ENCODE assay signal across 8 cellular contexts in the genomic region with DNA sequence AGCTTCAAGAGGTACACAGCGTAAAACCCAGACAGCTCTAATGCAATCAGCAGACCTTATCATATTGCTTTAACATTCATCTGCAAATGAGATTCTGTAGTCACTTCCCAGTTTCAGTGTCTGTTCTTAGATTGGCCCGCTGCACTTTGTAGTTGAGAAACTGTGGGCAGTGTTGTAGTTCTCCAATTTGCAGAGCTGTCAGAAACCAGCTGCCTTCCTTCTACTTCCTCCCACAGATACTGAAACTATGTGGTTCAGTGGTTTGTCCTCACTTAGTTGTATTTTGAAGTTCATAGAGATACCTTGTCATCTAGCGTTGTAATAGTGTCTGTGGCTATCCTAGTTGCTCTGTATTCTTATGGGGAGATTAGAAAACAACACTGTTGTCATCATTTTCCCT. TPM values are rescaled to one million over a fixed set of nuclear protein-coding genes. Genes with fewer than 3 reads are reported as not detected.
DNase-seq lines count a peak whose midpoint lies in the region; ATAC-seq and TF ChIP-seq lines count a peak whose summit lies in the region.

No MANE protein-coding gene starts in this region.

- no peak for TF ChIP-seq POLR2A in NB4 (IDR thresholded peaks at IDR 0.05; ENCODE audit: extremely low read depth, insufficient read length)

- H3K4me3 ChIP-seq in NB4 (ENCODE audit: low read depth, low read length) (no peak overlapping the region), cardiac fibroblast (replicated peaks in 1 of 2; ENCODE audit: low read depth in 2 of 2, low read length in 2 of 2) (no peak overlapping the region)

- peak; percentile 100 for ATAC-seq in GM18517 (IDR thresholded peaks at IDR 0.05; ENCODE audit: unreplicated experiment)
- ATAC-seq in HG02588 (IDR thresholded peaks at IDR 0.05; ENCODE audit: unreplicated experiment), result peak; percentile 100
- no peak for ATAC-seq in omental fat pad (ENCODE audit: low FRiP score)

- peak; percentile 94 for DNase-seq in NB4 (ENCODE audit: low read depth)
- peak; percentile 12 to 76 for DNase-seq in cardiac fibroblast (ENCODE audit: low read depth in 2 of 2)
- DNase-seq in stimulated activated CD4-positive, alpha-beta T cell treated with anti-CD3 and anti-CD28 coated beads, TNF-alpha, amount 100 ng/mL, for 24 hours (ENCODE audit: low read depth in 3 of 3), result peak in 2 of 3 experiments; percentile 13 to 35
- DNase-seq in NCI-H446 (lab: John Stamatoyannopoulos, UW), result no peak
- no peak for DNase-seq in omental fat pad (ENCODE audit: low spot score)
- no peak for DNase-seq in NCI-H526 treated with DMSO at 0.1 percent for 48 hours (lab: John Stamatoyannopoulos, UW)

- TF ChIP-seq CTCF in NB4 (IDR thresholded peaks at IDR 0.05; ENCODE audit: low read depth, low read length), result no peak
- no peak for TF ChIP-seq CTCF in cardiac fibroblast (IDR thresholded peaks at IDR 0.05; ENCODE audit: low read depth, low read length)
- no peak for TF ChIP-seq CTCF in omental fat pad (IDR thresholded peaks at IDR 0.05)

RNA-seq across cellular contexts. Expression of a gene that starts 39.6 kb away (rescaled TPM):
- total RNA-seq in omental fat pad, result 1 to 10 TPM in 1 of 4 donors, under 1 TPM in 3; 0.46 to 1.9 (median 0.71) TPM

RNA-seq across cellular contexts. Expression of a gene that starts 53.4 kb away (rescaled TPM):
- 10 to 100 TPM in 2 of 4 donors, 1 to 10 TPM in 2; 6.8 to 14.5 (median 11.1) TPM for total RNA-seq in omental fat pad

Comparison
In these comparisons a context has a peak if more than half of its experiments do, and no peak if none do; other contexts are left out.
1. DNase-seq: peak in NB4 (single experiment), cardiac fibroblast (2 of 2) and stimulated activated CD4-positive, alpha-beta T cell treated with anti-CD3 and anti-CD28 coated beads, TNF-alpha, amount 100 ng/mL, for 24 hours (2 of 3); none in NCI-H446 (0 of 2), omental fat pad (single experiment) and NCI-H526 treated with DMSO at 0.1 percent for 48 hours (single experiment).